Comparison of ENCODE assay signal across 24 cellular contexts in the genomic region with DNA sequence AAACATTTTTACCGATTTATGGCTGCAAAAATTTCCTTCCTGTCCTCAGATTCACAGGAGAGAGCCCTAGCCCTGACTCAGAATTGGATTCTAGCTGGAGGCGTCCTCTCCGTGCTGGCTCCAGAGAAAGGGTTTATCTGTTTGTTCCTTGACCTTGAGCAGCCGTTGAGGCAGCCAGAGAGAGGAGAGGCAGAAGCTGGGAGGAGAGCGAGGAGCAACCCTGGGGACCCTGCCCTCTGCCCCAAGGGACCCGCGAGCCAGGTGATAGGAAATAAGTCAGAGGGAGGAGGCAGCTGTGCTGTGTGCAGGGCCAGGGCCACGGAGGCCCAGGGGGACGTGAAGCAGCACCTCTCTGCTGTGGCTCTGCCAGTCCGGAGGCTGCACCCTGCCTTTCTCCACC.
DNase-seq lines count a peak whose midpoint lies in the region; ATAC-seq and TF ChIP-seq lines count a peak whose summit lies in the region.
"Had no signal": no experiment of that assay in that cellular context is flagged by ENCODE, and none has a peak within 500 bp of the region (broad histone marks: within the 10 kb centered on the region; RNA-seq: fewer than 3 reads in every experiment).

No MANE protein-coding gene starts in this region.

- peak; percentile 9 for DNase-seq in EH (ENCODE audit: low read depth)
- peak; percentile 54 for DNase-seq in NCI-H1436 treated with DMSO at 0.1 percent for 48 hours (lab: John Stamatoyannopoulos, UW)
- DNase-seq in right cardiac atrium, result peak in 1 of 3 donors; percentile 69
- DNase-seq in neural progenitor cell (ENCODE audit: low spot score), result no peak
- no peak for DNase-seq in NOMO-1 treated with dmso at 0.1 percent for 144 hours (lab: John Stamatoyannopoulos, UW; ENCODE audit: unreplicated experiment)
- DNase-seq in hippocampal formation (lab: John Stamatoyannopoulos, UW), result no peak
- DNase-seq in NCI-H526 (lab: John Stamatoyannopoulos, UW), result no peak
- DNase-seq: activated CD4-positive, CD25-positive, alpha-beta regulatory T cell treated with anti-CD3 and anti-CD28 coated beads, Interleukin-2, amount 50 U/mL, for 72 hours; activated CD8-positive, alpha-beta memory T cell treated with anti-CD3 and anti-CD28 coated beads for 24 hours; COR-L47; effector memory CD4-positive, alpha-beta T cell; MV-4-11; NCI-H2107; NCI-H774; PC-9; stimulated activated CD4-positive, alpha-beta T cell treated with anti-CD3 and anti-CD28 coated beads, Interleukin-4, amount 100 ng/mL, for 1 hour; T-helper 9 cell had no signal

- peak; percentile 39 to 61 for ATAC-seq in right cardiac atrium

- peak overlapping the region; percentile 2 for H3K4me3 Mint-ChIP-seq in neural progenitor cell
- H3K4me3 Mint-ChIP-seq: activated T-helper 1 cell treated with anti-CD3 and anti-CD28 coated beads, Interleukin-12 subunit alpha, Interleukin-12 subunit beta, Interleukin-2, Interleukin-4 antibody, amounts not matched to agents 30 ng/mL and 10 ng/mL and 1 ng/mL, durations not matched to agents 14 hours and 24 hours and 36 hours; central memory CD8-positive, alpha-beta T cell had no signal

- no peak for TF ChIP-seq CTCF in neural progenitor cell (IDR thresholded peaks at IDR 0.05)

- H4K20me1 ChIP-seq in neural progenitor cell (ENCODE audit: low read depth), result no peaks in the 10 kb centered on the region

- no peak overlapping the region for H3K9ac ChIP-seq in neural progenitor cell

- intact Hi-C loops in right cardiac atrium (cut with DNase I), result no loop called here

- H3K4me1 Mint-ChIP-seq in neural progenitor cell, result peaks cover 26% of the 10 kb centered on the region
- H3K4me1 Mint-ChIP-seq: central memory CD8-positive, alpha-beta T cell had no signal

- no peak overlapping the region for H3K4me3 ChIP-seq in right cardiac atrium (ENCODE audit: low read length)
- H3K4me3 ChIP-seq in neural progenitor cell, result no peak overlapping the region
- H3K4me3 ChIP-seq: HAP-1, heart left ventricle, PC-9, vagina had no signal

- no peaks in the 10 kb centered on the region for H3K36me3 Mint-ChIP-seq in neural progenitor cell
- H3K36me3 Mint-ChIP-seq: IgD-negative memory B cell had no signal

- H3K4me2 ChIP-seq in neural progenitor cell, result no peak overlapping the region
- H3K4me2 ChIP-seq: PC-9 had no signal

- H3K4me1 ChIP-seq in right cardiac atrium (ENCODE audit: control insufficient read depth, insufficient read depth, low read length), result no peaks in the 10 kb centered on the region
- H3K4me1 ChIP-seq in neural progenitor cell, result no peaks in the 10 kb centered on the region
- H3K4me1 ChIP-seq: HAP-1, vagina had no signal

- H3F3A ChIP-seq in neural progenitor cell (ENCODE audit: low read depth), result no peaks in the 10 kb centered on the region

- peak overlapping the region; percentile 36 for H3K27ac Mint-ChIP-seq in neural progenitor cell
- H3K27ac Mint-ChIP-seq: activated T-helper 1 cell treated with anti-CD3 and anti-CD28 coated beads, Interleukin-12 subunit alpha, Interleukin-12 subunit beta, Interleukin-2, Interleukin-4 antibody, amounts not matched to agents 30 ng/mL and 10 ng/mL and 1 ng/mL, durations not matched to agents 14 hours and 24 hours and 36 hours; IgD-negative memory B cell had no signal

- WGBS in right cardiac atrium, result 32% methylated on average over 10 of the region's 10 CpGs

- no peak overlapping the region for H2AFZ ChIP-seq in neural progenitor cell (replicated peaks)
- H2AFZ ChIP-seq: PC-9 had no signal

- H3K27me3 ChIP-seq in right cardiac atrium (ENCODE audit: control insufficient read depth, insufficient read depth) (no peaks in the 10 kb centered on the region), neural progenitor cell (no peaks in the 10 kb centered on the region)
- H3K27me3 ChIP-seq: heart left ventricle, vagina had no signal

- H3K9me3 Mint-ChIP-seq in neural progenitor cell, result no peaks in the 10 kb centered on the region
- H3K9me3 Mint-ChIP-seq: activated T-helper 1 cell treated with anti-CD3 and anti-CD28 coated beads, Interleukin-12 subunit alpha, Interleukin-12 subunit beta, Interleukin-2, Interleukin-4 antibody, amounts not matched to agents 30 ng/mL and 10 ng/mL and 1 ng/mL, durations not matched to agents 14 hours and 24 hours and 36 hours; central memory CD8-positive, alpha-beta T cell; IgD-negative memory B cell had no signal

- H3K9me3 ChIP-seq in right cardiac atrium (ENCODE audit: control insufficient read depth, low read length), result no peaks in the 10 kb centered on the region
- no peaks in the 10 kb centered on the region for H3K9me3 ChIP-seq in neural progenitor cell (ENCODE audit: low read depth)
- H3K9me3 ChIP-seq: HAP-1, heart left ventricle, vagina had no signal

- H3K27ac ChIP-seq in right cardiac atrium (ENCODE audit: low read length), result no peak overlapping the region
- no peak overlapping the region for H3K27ac ChIP-seq in neural progenitor cell
- H3K27ac ChIP-seq: heart left ventricle, HL-60, PC-9, vagina had no signal

- peaks cover 14% of the 10 kb centered on the region for H3K27me3 Mint-ChIP-seq in neural progenitor cell (ENCODE audit: insufficient read depth, low read depth)

- no peaks in the 10 kb centered on the region for H3K36me3 ChIP-seq in neural progenitor cell
- H3K36me3 ChIP-seq: HAP-1, heart left ventricle, vagina had no signal

- no peaks in the 10 kb centered on the region for H3K79me2 ChIP-seq in neural progenitor cell (ENCODE audit: low read depth)

Comparison
In these comparisons a context has a peak if more than half of its experiments do, and no peak if none do; other contexts are left out.
1. DNase-seq: peak in EH (single experiment) and NCI-H1436 treated with DMSO at 0.1 percent for 48 hours (single experiment); none in neural progenitor cell (single experiment), NOMO-1 treated with dmso at 0.1 percent for 144 hours (single experiment), hippocampal formation (0 of 2) and NCI-H526 (0 of 2).